In genomic region chr9:114869845-114870244, GRCh38 we compare ENCODE assay signal across 2 cellular contexts.
A peak's percentile ranks its signal among the peaks of the same experiment; 100 is the strongest.
TF ChIP-seq lines count a peak whose summit lies in the region.

No MANE protein-coding gene starts in this region.

TF ChIP-seq in HepG2, 621 proteins besides CTCF, POLR2A, EP300 and RAD21 (continues in another document):
- TF ChIP-seq TP53 (CRISPR knock-in tag; conservative IDR thresholded peaks at IDR 0.05) (no peak), BCL6 (CRISPR knock-in tag; IDR thresholded peaks at IDR 0.05) (0 out of 2 replicates have a peak, but pooled peaks have one; percentile 18), NFIC (IDR thresholded peaks at IDR 0.05; ENCODE audit: low read length) (no peak), ZNF281 (CRISPR knock-in tag; IDR thresholded peaks at IDR 0.05; ENCODE audit: borderline replicate concordance) (peak; percentile 90), ZNF362 (CRISPR knock-in tag; IDR thresholded peaks at IDR 0.05; ENCODE audit: borderline replicate concordance) (no peak), PAX8 (CRISPR knock-in tag; IDR thresholded peaks at IDR 0.05; ENCODE audit: borderline replicate concordance) (no peak), ZNF121 (CRISPR knock-in tag; IDR thresholded peaks at IDR 0.05) (peak; percentile 50; the same call in 1 of the 2 replicates), CBX5 (CRISPR knock-in tag; IDR thresholded peaks at IDR 0.05; ENCODE audit: borderline replicate concordance) (0 out of 2 replicates have a peak, but pooled peaks have one; percentile 45), ZNF7 (CRISPR knock-in tag; IDR thresholded peaks at IDR 0.05) (no peak), SOX5 (CRISPR knock-in tag; IDR thresholded peaks at IDR 0.05; ENCODE audit: borderline replicate concordance) (peak; percentile 21; the same call in 1 of the 2 replicates)
- TF ChIP-seq, protein P1, sequence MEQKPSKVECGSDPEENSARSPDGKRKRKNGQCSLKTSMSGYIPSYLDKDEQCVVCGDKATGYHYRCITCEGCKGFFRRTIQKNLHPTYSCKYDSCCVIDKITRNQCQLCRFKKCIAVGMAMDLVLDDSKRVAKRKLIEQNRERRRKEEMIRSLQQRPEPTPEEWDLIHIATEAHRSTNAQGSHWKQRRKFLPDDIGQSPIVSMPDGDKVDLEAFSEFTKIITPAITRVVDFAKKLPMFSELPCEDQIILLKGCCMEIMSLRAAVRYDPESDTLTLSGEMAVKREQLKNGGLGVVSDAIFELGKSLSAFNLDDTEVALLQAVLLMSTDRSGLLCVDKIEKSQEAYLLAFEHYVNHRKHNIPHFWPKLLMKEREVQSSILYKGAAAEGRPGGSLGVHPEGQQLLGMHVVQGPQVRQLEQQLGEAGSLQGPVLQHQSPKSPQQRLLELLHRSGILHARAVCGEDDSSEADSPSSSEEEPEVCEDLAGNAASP (CRISPR knock-in tag; IDR thresholded peaks at IDR 0.05; ENCODE audit: borderline replicate concordance): peak; percentile 77; the same call in 1 of the 2 replicates
- TF ChIP-seq, protein P2, sequence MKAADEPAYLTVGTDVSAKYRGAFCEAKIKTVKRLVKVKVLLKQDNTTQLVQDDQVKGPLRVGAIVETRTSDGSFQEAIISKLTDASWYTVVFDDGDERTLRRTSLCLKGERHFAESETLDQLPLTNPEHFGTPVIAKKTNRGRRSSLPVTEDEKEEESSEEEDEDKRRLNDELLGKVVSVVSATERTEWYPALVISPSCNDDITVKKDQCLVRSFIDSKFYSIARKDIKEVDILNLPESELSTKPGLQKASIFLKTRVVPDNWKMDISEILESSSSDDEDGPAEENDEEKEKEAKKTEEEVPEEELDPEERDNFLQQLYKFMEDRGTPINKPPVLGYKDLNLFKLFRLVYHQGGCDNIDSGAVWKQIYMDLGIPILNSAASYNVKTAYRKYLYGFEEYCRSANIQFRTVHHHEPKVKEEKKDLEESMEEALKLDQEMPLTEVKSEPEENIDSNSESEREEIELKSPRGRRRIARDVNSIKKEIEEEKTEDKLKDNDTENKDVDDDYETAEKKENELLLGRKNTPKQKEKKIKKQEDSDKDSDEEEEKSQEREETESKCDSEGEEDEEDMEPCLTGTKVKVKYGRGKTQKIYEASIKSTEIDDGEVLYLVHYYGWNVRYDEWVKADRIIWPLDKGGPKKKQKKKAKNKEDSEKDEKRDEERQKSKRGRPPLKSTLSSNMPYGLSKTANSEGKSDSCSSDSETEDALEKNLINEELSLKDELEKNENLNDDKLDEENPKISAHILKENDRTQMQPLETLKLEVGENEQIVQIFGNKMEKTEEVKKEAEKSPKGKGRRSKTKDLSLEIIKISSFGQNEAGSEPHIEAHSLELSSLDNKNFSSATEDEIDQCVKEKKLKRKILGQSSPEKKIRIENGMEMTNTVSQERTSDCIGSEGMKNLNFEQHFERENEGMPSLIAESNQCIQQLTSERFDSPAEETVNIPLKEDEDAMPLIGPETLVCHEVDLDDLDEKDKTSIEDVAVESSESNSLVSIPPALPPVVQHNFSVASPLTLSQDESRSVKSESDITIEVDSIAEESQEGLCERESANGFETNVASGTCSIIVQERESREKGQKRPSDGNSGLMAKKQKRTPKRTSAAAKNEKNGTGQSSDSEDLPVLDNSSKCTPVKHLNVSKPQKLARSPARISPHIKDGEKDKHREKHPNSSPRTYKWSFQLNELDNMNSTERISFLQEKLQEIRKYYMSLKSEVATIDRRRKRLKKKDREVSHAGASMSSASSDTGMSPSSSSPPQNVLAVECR (CRISPR knock-in tag; IDR thresholded peaks at IDR 0.05; ENCODE audit: borderline replicate concordance): no peak; the same call in 1 of the 2 replicates
- TF ChIP-seq, protein P3, sequence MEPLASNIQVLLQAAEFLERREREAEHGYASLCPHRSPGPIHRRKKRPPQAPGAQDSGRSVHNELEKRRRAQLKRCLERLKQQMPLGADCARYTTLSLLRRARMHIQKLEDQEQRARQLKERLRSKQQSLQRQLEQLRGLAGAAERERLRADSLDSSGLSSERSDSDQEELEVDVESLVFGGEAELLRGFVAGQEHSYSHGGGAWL (CRISPR knock-in tag; IDR thresholded peaks at IDR 0.05): no peak

TF ChIP-seq in H1, 55 proteins besides CTCF, POLR2A, EP300 and RAD21:
- TF ChIP-seq YY1 (IDR thresholded peaks at IDR 0.05; ENCODE audit: low read depth, low read length) (peak; percentile 39; the same call in 1 of the 2 replicates), KDM5A (IDR thresholded peaks at IDR 0.05; ENCODE audit: low read length) (no peak), TAF1 (IDR thresholded peaks at IDR 0.05; ENCODE audit: low read depth, low read length) (0 out of 2 replicates have a peak, but pooled peaks have one; percentile 10)
- TF ChIP-seq, protein P4, sequence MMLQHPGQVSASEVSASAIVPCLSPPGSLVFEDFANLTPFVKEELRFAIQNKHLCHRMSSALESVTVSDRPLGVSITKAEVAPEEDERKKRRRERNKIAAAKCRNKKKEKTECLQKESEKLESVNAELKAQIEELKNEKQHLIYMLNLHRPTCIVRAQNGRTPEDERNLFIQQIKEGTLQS (IDR thresholded peaks at IDR 0.05; ENCODE audit: insufficient read depth, low read depth, low read length): no peak
